21 cellular contexts compared by ENCODE assay signal in the genomic region with DNA sequence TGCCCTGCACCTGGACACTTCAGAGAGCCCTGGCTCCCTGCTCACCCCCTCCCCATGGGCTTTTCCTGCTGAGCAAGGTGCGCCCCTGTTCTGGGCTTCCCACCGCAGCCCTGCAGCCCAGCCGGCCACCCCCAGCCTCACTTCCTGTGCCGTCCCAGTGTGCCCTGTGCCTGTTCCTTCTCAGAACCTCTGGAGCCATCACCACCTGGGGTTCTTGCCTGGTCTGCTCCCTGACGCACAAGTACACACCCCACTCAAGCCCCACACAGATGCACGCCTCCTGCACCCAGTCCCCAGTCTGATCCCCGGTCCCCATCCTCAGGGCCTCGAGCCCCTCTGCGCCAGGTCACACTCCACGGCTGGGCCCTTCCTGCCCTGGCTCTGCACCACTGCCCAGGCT.
"Had no signal": no experiment of that assay in that cellular context is flagged by ENCODE, and none has a peak within 500 bp of the region (broad histone marks: within the 10 kb centered on the region; RNA-seq: fewer than 3 reads in every experiment).

No MANE protein-coding gene starts in this region.

- DNase-seq: dermis blood vessel endothelial cell; effector memory CD4-positive, alpha-beta T cell; erythroblast; esophagus squamous epithelium; foreskin melanocyte; glutamatergic neuron; hippocampal formation; natural killer cell; sigmoid colon; stimulated activated CD4-positive, alpha-beta T cell treated with anti-CD3 and anti-CD28 coated beads, Interleukin-2, amount 100 ng/mL, for 24 hours; stimulated activated CD4-positive, alpha-beta T cell treated with anti-CD3 and anti-CD28 coated beads, Interleukin-4, amount 100 ng/mL, for 24 hours; stimulated activated naive CD4-positive, alpha-beta T cell treated with Interleukin-2 at 50 U/mL for 16 hours; stomach; thyroid gland; trophoblast cell had no signal

- H3K4me3 Mint-ChIP-seq: natural killer cell; stimulated activated effector memory CD8-positive, alpha-beta T cell treated with anti-CD3 and anti-CD28 coated beads, Interleukin-12 subunit alpha, Interleukin-12 subunit beta, amount 100 ng/mL, for 72 hours had no signal

- H3K9me3 ChIP-seq: esophagus squamous epithelium, heart right ventricle, prostate gland, right atrium auricular region, sigmoid colon, stomach, thyroid gland, vagina had no signal

- H3K27ac ChIP-seq: coronary artery, esophagus squamous epithelium, heart right ventricle, prostate gland, right atrium auricular region, sigmoid colon, stomach, thyroid gland, vagina had no signal

- H3K27ac Mint-ChIP-seq: natural killer cell; stimulated activated effector memory CD8-positive, alpha-beta T cell treated with anti-CD3 and anti-CD28 coated beads, Interleukin-12 subunit alpha, Interleukin-12 subunit beta, amount 100 ng/mL, for 72 hours had no signal

- H3K4me3 ChIP-seq: coronary artery, esophagus squamous epithelium, heart right ventricle, prostate gland, right atrium auricular region, sigmoid colon, stomach, thyroid gland, vagina had no signal

- H3K9me3 Mint-ChIP-seq: natural killer cell; stimulated activated effector memory CD8-positive, alpha-beta T cell treated with anti-CD3 and anti-CD28 coated beads, Interleukin-12 subunit alpha, Interleukin-12 subunit beta, amount 100 ng/mL, for 72 hours had no signal

- H3K36me3 ChIP-seq: prostate gland had no signal

- H3K4me1 ChIP-seq: prostate gland, sigmoid colon, stomach, thyroid gland, vagina had no signal

- H3K27me3 ChIP-seq: esophagus squamous epithelium, heart right ventricle, right atrium auricular region, sigmoid colon, stomach, thyroid gland, vagina had no signal

- H3K36me3 Mint-ChIP-seq: natural killer cell had no signal

- ATAC-seq: heart right ventricle; natural killer cell; stimulated activated effector memory CD8-positive, alpha-beta T cell treated with anti-CD3 and anti-CD28 coated beads, Interleukin-12 subunit alpha, Interleukin-12 subunit beta, amount 100 ng/mL, for 72 hours had no signal
